Comparison of ENCODE assay signal across 14 cellular contexts in the genomic region with DNA sequence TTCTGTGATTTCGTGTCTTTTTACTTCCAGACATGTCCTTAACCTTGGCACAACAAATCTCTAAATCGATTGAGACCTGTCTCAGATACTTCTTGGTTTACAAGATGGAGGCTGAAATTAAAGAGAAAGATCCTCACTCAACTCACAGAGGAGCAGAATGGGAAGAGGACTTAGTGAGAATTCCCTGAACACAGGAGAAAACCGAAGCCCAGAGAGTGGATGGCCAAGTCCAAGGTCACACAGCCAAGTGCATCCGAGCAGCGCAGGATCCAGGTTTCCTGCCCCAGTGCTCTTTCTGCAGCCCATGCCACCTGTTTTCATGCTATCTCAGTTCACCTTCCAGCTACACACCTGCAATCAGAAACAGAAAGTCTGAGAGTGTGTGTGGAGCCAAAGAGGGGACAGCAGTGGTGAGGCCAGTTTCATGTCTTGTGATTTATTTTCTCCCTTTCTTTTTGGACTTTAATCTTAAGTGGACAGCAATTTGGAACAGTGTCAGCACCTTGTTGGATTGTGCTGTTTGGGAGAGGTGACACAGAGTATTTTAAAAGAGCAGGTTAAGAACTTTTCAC. TPM values are rescaled to one million over a fixed set of nuclear protein-coding genes. Genes with fewer than 3 reads are reported as not detected.
DNase-seq lines count a peak whose midpoint lies in the region; ATAC-seq and TF ChIP-seq lines count a peak whose summit lies in the region.
"Had no signal": no experiment of that assay in that cellular context is flagged by ENCODE, and none has a peak within 500 bp of the region (broad histone marks: within the 10 kb centered on the region; RNA-seq: fewer than 3 reads in every experiment).

No MANE protein-coding gene starts in this region.

- H3K4ac ChIP-seq in trophoblast cell (ENCODE audit: low read depth, low read length), result no peak overlapping the region

- H3K9ac ChIP-seq in OCI-LY3 (ENCODE audit: low read length), result peak overlapping the region; percentile 45; the same call in 1 of the 2 replicates
- H3K9ac ChIP-seq in trophoblast cell (ENCODE audit: low read length), result no peak overlapping the region

- TF ChIP-seq CTCF in OCI-LY3 (IDR thresholded peaks at IDR 0.05; ENCODE audit: low read depth, low read length), result no peak

- H3K23ac ChIP-seq in trophoblast cell (ENCODE audit: low read length), result no peak overlapping the region

- H3K14ac ChIP-seq in trophoblast cell (ENCODE audit: low read length), result peak overlapping the region; percentile 68

- H3K27ac ChIP-seq in OCI-LY3 (ENCODE audit: low read length) (peak overlapping the region; percentile 68), trophoblast cell (ENCODE audit: low read depth, low read length) (peak overlapping the region; percentile 7)
- H3K27ac ChIP-seq: gastroesophageal sphincter, thoracic aorta had no signal

- peak overlapping the region; percentile 81 for H2AFZ ChIP-seq in OCI-LY3 (ENCODE audit: low read depth, low read length)
- H2AFZ ChIP-seq in trophoblast cell (ENCODE audit: insufficient read depth, low read length, poor library complexity), result no peak overlapping the region

- H2BK5ac ChIP-seq in trophoblast cell (ENCODE audit: low read depth, low read length, poor library complexity), result peak overlapping the region; percentile 26

- H3K36me3 ChIP-seq in OCI-LY3 (replicated peaks; ENCODE audit: low read depth, low read length), result no peaks in the 10 kb centered on the region
- no peaks in the 10 kb centered on the region for H3K36me3 ChIP-seq in trophoblast cell (ENCODE audit: control insufficient read depth in 1 of 2, insufficient read depth in 2 of 2, low read length in 2 of 2)
- H3K36me3 ChIP-seq: gastroesophageal sphincter, thoracic aorta had no signal

- H3K18ac ChIP-seq in trophoblast cell (ENCODE audit: low read length), result peak overlapping the region; percentile 9

- H3K79me1 ChIP-seq in trophoblast cell (ENCODE audit: low read length), result peaks cover 26% of the 10 kb centered on the region

- H2AK5ac ChIP-seq in trophoblast cell (ENCODE audit: low read length), result peak overlapping the region; percentile 89

- ATAC-seq in GM19043 (IDR thresholded peaks at IDR 0.05; ENCODE audit: low read depth, unreplicated experiment) (peak; percentile 27), HG02588 (IDR thresholded peaks at IDR 0.05; ENCODE audit: unreplicated experiment) (peak; percentile 25)
- ATAC-seq: gastroesophageal sphincter had no signal

- peaks cover 12% of the 10 kb centered on the region for H3K27me3 ChIP-seq in OCI-LY3 (ENCODE audit: low read depth, low read length)
- no peaks in the 10 kb centered on the region for H3K27me3 ChIP-seq in trophoblast cell (ENCODE audit: insufficient read depth, low read length)

- WGBS in trophoblast cell (ENCODE audit: extremely low coverage, insufficient coverage, insufficient read length), result no CpG with 5 or more reads among the region's 5 CpGs

- no peaks in the 10 kb centered on the region for H3K79me2 ChIP-seq in OCI-LY3 (ENCODE audit: low read length)
- H3K79me2 ChIP-seq in trophoblast cell (ENCODE audit: control insufficient read depth, insufficient read depth, low read length, poor library complexity), result peaks cover 6% of the 10 kb centered on the region

- peak overlapping the region; percentile 74 for H4K91ac ChIP-seq in trophoblast cell (ENCODE audit: low read depth, low read length)

- H3K4me2 ChIP-seq in OCI-LY3 (ENCODE audit: low read length) (peak overlapping the region; percentile 71), trophoblast cell (ENCODE audit: low read length) (no peak overlapping the region)

- H3K9me3 ChIP-seq in OCI-LY3 (ENCODE audit: insufficient read depth, low read length) (peaks cover 10% of the 10 kb centered on the region; the same call in 1 of the 2 replicates), trophoblast cell (ENCODE audit: insufficient read depth, low read depth, low read length) (no peaks in the 10 kb centered on the region)
- H3K9me3 ChIP-seq: gastroesophageal sphincter, thoracic aorta had no signal

- H2BK12ac ChIP-seq in trophoblast cell (ENCODE audit: low read length), result peak overlapping the region; percentile 62

- peak overlapping the region; percentile 56 for H4K8ac ChIP-seq in trophoblast cell (ENCODE audit: low read depth, low read length)

- no peak overlapping the region for H4K12ac ChIP-seq in trophoblast cell (ENCODE audit: low read depth, low read length)

- peak overlapping the region; percentile 72 for H2BK120ac ChIP-seq in trophoblast cell (ENCODE audit: insufficient read depth, low read length, poor library complexity)

- H3K4me3 ChIP-seq in OCI-LY3 (ENCODE audit: low read length), result peak overlapping the region; percentile 51
- H3K4me3 ChIP-seq in trophoblast cell (ENCODE audit: low read depth, low read length), result no peak overlapping the region
- H3K4me3 ChIP-seq: gastroesophageal sphincter, thoracic aorta had no signal

- no peaks in the 10 kb centered on the region for H4K20me1 ChIP-seq in OCI-LY3 (ENCODE audit: insufficient read depth, low read length)

- DNase-seq in trophoblast cell, result no peak
- no peak for DNase-seq in SW 1271 (lab: John Stamatoyannopoulos, UW)
- no peak for DNase-seq in GOT3 (lab: John Stamatoyannopoulos, UW)
- no peak for DNase-seq in stimulated activated CD4-positive, alpha-beta T cell treated with anti-CD3 and anti-CD28 coated beads, Interleukin-15, amount 100 ng/mL, for 24 hours
- DNase-seq in OCI-M2 (lab: John Stamatoyannopoulos, UW; ENCODE audit: unreplicated experiment), result no peak
- DNase-seq: activated CD4-positive, alpha-beta T cell treated with anti-CD3 and anti-CD28 coated beads for 4 hours; CD8-positive, alpha-beta memory T cell; islet precursor cell; KG1 had no signal

- peaks cover 61% of the 10 kb centered on the region for H3K4me1 ChIP-seq in OCI-LY3 (ENCODE audit: low read length)
- peaks cover 29 to 39% of the 10 kb centered on the region in 2 experiments for H3K4me1 ChIP-seq in trophoblast cell (ENCODE audit: control insufficient read depth in 1 of 2, insufficient read depth in 2 of 2, low read length in 2 of 2)

RNA-seq across cellular contexts. Expression of a gene that starts 22.9 kb away (rescaled TPM):
- polyA plus RNA-seq in trophoblast cell (2013), result 31.6 and 34.0 TPM in 2 replicates
- polyA plus RNA-seq: CD8-positive, alpha-beta memory T cell had no signal

RNA-seq across cellular contexts. Expression of a gene that starts 50.6 kb away (rescaled TPM):
- polyA plus RNA-seq in trophoblast cell (2013), result not detected in 2 replicates
- polyA plus RNA-seq: CD8-positive, alpha-beta memory T cell had no signal
